In genomic region chr3:43160664-43161063, GRCh38 we compare ENCODE assay signal across 21 cellular contexts. TPM values are rescaled to one million over a fixed set of nuclear protein-coding genes. Genes with fewer than 3 reads are reported as not detected.
DNase-seq lines count a peak whose midpoint lies in the region; ATAC-seq, FAIRE-seq and TF ChIP-seq lines count a peak whose summit lies in the region.
"Had no signal": no experiment of that assay in that cellular context is flagged by ENCODE, and none has a peak within 500 bp of the region (broad histone marks: within the 10 kb centered on the region; RNA-seq: fewer than 3 reads in every experiment).

No MANE protein-coding gene starts in this region.

- 0 out of 2 replicates have a peak, but pooled peaks cover under 1% of the 10 kb centered on the region for H4K20me1 ChIP-seq in K562 (replicated peaks; ENCODE audit: control insufficient read depth, insufficient read depth, low read length)
- H4K20me1 ChIP-seq: BLaER1 treated with 17β-estradiol and CSF1 and Interleukin-3, amounts not matched to agents 10 nM and 100 nM had no signal

- H3K36me3 ChIP-seq in K562 (ENCODE audit: control insufficient read depth, insufficient read depth, low read length): no peaks in the 10 kb centered on the region
- H3K36me3 ChIP-seq: BLaER1 treated with 17β-estradiol and CSF1 and Interleukin-3, amounts not matched to agents 10 nM and 100 nM had no signal

- H3K9me1 ChIP-seq in K562 (ENCODE audit: control insufficient read depth, insufficient read depth, low read length): no peaks in the 10 kb centered on the region

- no peak for TF ChIP-seq RAD21 in K562 (CRISPR knock-in tag; conservative IDR thresholded peaks at IDR 0.05 in 1 of 2, IDR thresholded peaks at IDR 0.05 in 1 of 2)

- peaks cover 39% of the 10 kb centered on the region for H3K4me1 Mint-ChIP-seq in activated naive CD4-positive, alpha-beta T cell treated with anti-CD3 and anti-CD28 coated beads, Interleukin-2, amount 10 ng/mL, durations not matched to agents 7 days and 5 days

- FAIRE-seq in K562 (lab: Jason Lieb, UNC): no peak
- FAIRE-seq: A549, D721Med, GM12878, GM12892, GM18507 had no signal

- no peaks in the 10 kb centered on the region for H3K4me1 ChIP-seq in K562 (replicated peaks in 1 of 2; ENCODE audit: control insufficient read depth in 2 of 2, insufficient read depth in 2 of 2, low read length in 2 of 2)
- H3K4me1 ChIP-seq: A549, Caco-2 had no signal

- ATAC-seq in K562: no peak
- ATAC-seq: A549; CD8-positive, alpha-beta T cell; GM12878 had no signal

- H3K27me3 ChIP-seq in K562 (ENCODE audit: control insufficient read depth in 2 of 2, insufficient read depth in 2 of 2, low read length in 2 of 2): peaks cover 2 to 28% of the 10 kb centered on the region in 2 experiments; a peak in 2 of 5 replicates
- H3K27me3 ChIP-seq: BLaER1 treated with 17β-estradiol and CSF1 and Interleukin-3, amounts not matched to agents 10 nM and 100 nM had no signal

- no peak for TF ChIP-seq EP300 in K562 (IDR thresholded peaks at IDR 0.05; ENCODE audit: low read length)

- peaks cover 14% of the 10 kb centered on the region for H3K27me3 Mint-ChIP-seq in activated naive CD4-positive, alpha-beta T cell treated with anti-CD3 and anti-CD28 coated beads, Interleukin-2, amount 10 ng/mL, durations not matched to agents 7 days and 5 days
- H3K27me3 Mint-ChIP-seq: CD4-positive, alpha-beta T cell had no signal

- TF ChIP-seq CTCF in K562 (IDR thresholded peaks at IDR 0.05 in 2 of 3, conservative IDR thresholded peaks at IDR 0.05 in 1 of 3; ENCODE audit: insufficient read depth in 2 of 3, low read depth in 1 of 3, low read length in 3 of 3): no peak

- intact Hi-C loops in K562 (cut with micrococcal nuclease): loop anchor here (5.0 kb wide), 1 partner anchor 477 kb away; no protein-coding TSS in a partner anchor

- no peak overlapping the region for H3K4me3 Mint-ChIP-seq in activated naive CD4-positive, alpha-beta T cell treated with anti-CD3 and anti-CD28 coated beads, Interleukin-2, amount 10 ng/mL, durations not matched to agents 7 days and 5 days
- H3K4me3 Mint-ChIP-seq: B cell; CD4-positive, alpha-beta T cell; CD8-positive, alpha-beta T cell had no signal

- CTCF ChIA-PET in activated naive CD4-positive, alpha-beta T cell treated with anti-CD3 and anti-CD28 coated beads, Interleukin-2, amount 10 ng/mL, durations not matched to agents 7 days and 5 days (lab: Charles Lee): interaction anchor here (1.1 to 6.3 kb wide), 10 partner anchors 19 to 342 kb away, joined by 3 to 59 read pairs (median 6); partner anchors contain the start of gene SNRK
- CTCF ChIA-PET in K562 (lab: Yijun Ruan, JAX; ENCODE audit: low intra/inter-chr PET ratio): no interaction called here

- BruUV-seq in K562 (replicated peaks; lab: Mats Ljungman, UMichigan): no TSS peak

- peaks cover 14% of the 10 kb centered on the region for H3K36me3 Mint-ChIP-seq in activated naive CD4-positive, alpha-beta T cell treated with anti-CD3 and anti-CD28 coated beads, Interleukin-2, amount 10 ng/mL, durations not matched to agents 7 days and 5 days

- peaks cover 7% of the 10 kb centered on the region for H3K9me3 Mint-ChIP-seq in activated naive CD4-positive, alpha-beta T cell treated with anti-CD3 and anti-CD28 coated beads, Interleukin-2, amount 10 ng/mL, durations not matched to agents 7 days and 5 days
- H3K9me3 Mint-ChIP-seq: CD4-positive, alpha-beta T cell had no signal

- H3K9ac ChIP-seq in K562 (ENCODE audit: insufficient read depth in 1 of 2, low read depth in 2 of 2, low read length in 2 of 2): no peak overlapping the region
- H3K9ac ChIP-seq: BLaER1 treated with 17β-estradiol and CSF1 and Interleukin-3, amounts not matched to agents 10 nM and 100 nM had no signal

- H3K79me2 ChIP-seq in K562 (ENCODE audit: control insufficient read depth, insufficient read depth, low read length): no peaks in the 10 kb centered on the region

- POLR2A ChIA-PET in K562 (lab: Yijun Ruan, JAX): interaction anchor here (0.5 to 0.8 kb wide), 2 partner anchors 193 to 209 kb away, joined by 3 read pairs; no protein-coding TSS in a partner anchor

- in situ Hi-C loops in G401 (cut with HindIII; ENCODE audit: low sequenced_read_pairs) (no loop called here), K562 (cut with MboI) (no loop called here)

- H2AFZ ChIP-seq in K562 (ENCODE audit: low read depth, low read length): no peak overlapping the region

- peak overlapping the region; percentile 7 for H3K27ac Mint-ChIP-seq in activated naive CD4-positive, alpha-beta T cell treated with anti-CD3 and anti-CD28 coated beads, Interleukin-2, amount 10 ng/mL, durations not matched to agents 7 days and 5 days
- H3K27ac Mint-ChIP-seq: B cell; CD4-positive, alpha-beta T cell; CD8-positive, alpha-beta T cell had no signal

- no peak for TF ChIP-seq POLR2A in K562 (conservative IDR thresholded peaks at IDR 0.05)

- H3K4me2 ChIP-seq in K562 (ENCODE audit: insufficient read depth, low read length): no peak overlapping the region
- H3K4me2 ChIP-seq: A549; BLaER1 treated with 17β-estradiol and CSF1 and Interleukin-3, amounts not matched to agents 10 nM and 100 nM had no signal

- 0% methylated on average over 1 of the region's 1 CpG for WGBS in K562 (ENCODE audit: insufficient coverage, low coverage, missing lambda C conversion rate)

- H3K4me3 ChIP-seq in K562: no peak overlapping the region
- H3K4me3 ChIP-seq: A549; BLaER1 treated with 17β-estradiol and CSF1 and Interleukin-3, amounts not matched to agents 10 nM and 100 nM; GM12878 had no signal

- H3K9me3 ChIP-seq in K562 (replicated peaks; ENCODE audit: control insufficient read depth, insufficient read depth, low read depth, low read length): no peaks in the 10 kb centered on the region; the same call in 1 of the 2 replicates
- H3K9me3 ChIP-seq: A549, Caco-2 had no signal

- no peak for DNase-seq in activated naive CD4-positive, alpha-beta T cell treated with anti-CD3 and anti-CD28 coated beads, Interleukin-2, amount 10 ng/mL, durations not matched to agents 7 days and 5 days
- DNase-seq in activated naive CD4-positive, alpha-beta T cell treated with Interleukin-2 at 50 U/mL for 16 hours: no peak
- DNase-seq in G401 (ENCODE audit: low spot score): peak; percentile 35
- DNase-seq in K562 (ENCODE audit: extremely low read depth in 1 of 4, low spot score in 3 of 4): no peak
- DNase-seq in hypothalamus (lab: John Stamatoyannopoulos, UW): no peak
- DNase-seq: AML-193; Caco-2; Calu3; CD4-positive, alpha-beta T cell; CD8-positive, alpha-beta T cell; DMS79 treated with DMSO at 0.1 percent for 48 hours; GDM1 had no signal

- no peak overlapping the region for H3K27ac ChIP-seq in K562 (ENCODE audit: extremely low read depth, low read depth, low read length)
- H3K27ac ChIP-seq: 22Rv1; A549; BLaER1 treated with 17β-estradiol and CSF1 and Interleukin-3, amounts not matched to agents 10 nM and 100 nM; C4-2B had no signal

TF ChIP-seq in K562, 482 proteins besides CTCF, POLR2A, EP300 and RAD21:
- TF ChIP-seq RBM25 (IDR thresholded peaks at IDR 0.05; ENCODE audit: low read depth, low read length, severe bottlenecking) (peak; percentile 83), KLF13 (tag; IDR thresholded peaks at IDR 0.05; ENCODE audit: borderline replicate concordance, low read depth) (no peak), ZNF239 (CRISPR knock-in tag; IDR thresholded peaks at IDR 0.05) (peak; percentile 96)

RNA-seq across cellular contexts. Expression of gene POMGNT2, which starts 54.8 kb away (rescaled TPM):
- 21.9 and 24.6 TPM in 2 replicates for total RNA-seq in G401 (2014; rRNA removed; shearing (Covaris generic))
- 5.8 and 16.8 TPM in 2 replicates for total RNA-seq in K562 (2011; cell fraction: chromatin; rRNA removed; ENCODE audit: low replicate concordance)
- 17.5 and 24.3 TPM in 2 replicates for total RNA-seq in K562 (2011; cell fraction: nucleolus; rRNA removed)
- 15.8 and 20.2 TPM in 2 replicates for total RNA-seq in K562 (2011; cell fraction: nucleoplasm; rRNA removed)
- 14.1 and 16.0 TPM in 2 replicates for total RNA-seq in K562 (2014; rRNA removed)
- total RNA-seq in K562 (2014; rRNA removed; fragmentation: Illumina TruSeq; extraction: Trizol): 4.5 and 5.8 TPM in 2 replicates
- total RNA-seq in K562 (2015; rRNA removed; fragmentation: Illumina TruSeq; extraction: Trizol): 9.8 and 10.8 TPM in 2 replicates
- total RNA-seq in K562 (2021): 13.1 and 13.3 TPM in 2 replicates
- polyA plus RNA-seq in K562 (2011; rRNA removed): 12.1 and 16.9 TPM in 2 replicates
- polyA plus RNA-seq in K562 (2011; cell fraction: cytosol; rRNA removed): 20.8 and 35.7 TPM in 2 replicates
- 10.2 and 14.5 TPM in 2 replicates for polyA plus RNA-seq in K562 (2011; cell fraction: nucleus; rRNA removed)
- 12.2 and 18.6 TPM in 2 replicates for polyA plus RNA-seq in K562 (2012)
- 10.3 and 13.5 TPM in 2 replicates for polyA plus RNA-seq in K562 (2014; fragmentation: Illumina TruSeq; extraction: Trizol)
- 1 to 10 TPM in 1 of 2 experiments, under 1 TPM in 1; 0.65 to 1.1 TPM for polyA plus RNA-seq in K562 (2014; fragmentation: Nextera tagmentation; extraction: Ambion mirVana)
- polyA plus RNA-seq in K562 (2014; rRNA removed): 11.9 and 13.9 TPM in 2 replicates
- 7.0 and 10.0 TPM in 2 replicates for polyA minus RNA-seq in K562 (2011; rRNA and poly(A)+ RNA removed)
- polyA minus RNA-seq in K562 (2011; cell fraction: cytosol; rRNA and poly(A)+ RNA removed): 9.9 and 10.3 TPM in 2 replicates
- 3.1 and 5.0 TPM in 2 replicates for polyA minus RNA-seq in K562 (2011; cell fraction: nucleus; rRNA and poly(A)+ RNA removed)
